Comparison of ENCODE assay signal across 1 cellular context in the genomic region with DNA sequence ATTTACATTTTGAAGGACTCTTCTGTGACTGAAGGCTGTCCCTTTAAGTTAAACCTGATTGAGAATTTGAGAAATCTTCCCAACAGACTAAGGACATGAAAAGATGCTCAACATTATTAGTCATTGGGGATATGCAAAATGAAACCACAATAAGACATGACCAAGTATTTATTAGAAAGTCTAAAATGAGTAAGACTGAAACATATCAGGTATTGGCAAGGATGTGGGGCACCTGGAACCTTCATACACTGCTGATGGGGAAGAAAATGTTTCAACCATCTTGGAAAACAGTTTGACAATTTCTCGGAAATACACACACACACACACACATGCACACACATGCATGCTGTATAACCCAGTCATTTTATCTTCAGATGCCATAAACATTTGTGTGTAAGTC.
TF ChIP-seq lines count a peak whose summit lies in the region.

No MANE protein-coding gene starts in this region.

TF ChIP-seq in GM23338, 12 proteins besides CTCF, POLR2A, EP300 and RAD21:
- TF ChIP-seq, protein P1, sequence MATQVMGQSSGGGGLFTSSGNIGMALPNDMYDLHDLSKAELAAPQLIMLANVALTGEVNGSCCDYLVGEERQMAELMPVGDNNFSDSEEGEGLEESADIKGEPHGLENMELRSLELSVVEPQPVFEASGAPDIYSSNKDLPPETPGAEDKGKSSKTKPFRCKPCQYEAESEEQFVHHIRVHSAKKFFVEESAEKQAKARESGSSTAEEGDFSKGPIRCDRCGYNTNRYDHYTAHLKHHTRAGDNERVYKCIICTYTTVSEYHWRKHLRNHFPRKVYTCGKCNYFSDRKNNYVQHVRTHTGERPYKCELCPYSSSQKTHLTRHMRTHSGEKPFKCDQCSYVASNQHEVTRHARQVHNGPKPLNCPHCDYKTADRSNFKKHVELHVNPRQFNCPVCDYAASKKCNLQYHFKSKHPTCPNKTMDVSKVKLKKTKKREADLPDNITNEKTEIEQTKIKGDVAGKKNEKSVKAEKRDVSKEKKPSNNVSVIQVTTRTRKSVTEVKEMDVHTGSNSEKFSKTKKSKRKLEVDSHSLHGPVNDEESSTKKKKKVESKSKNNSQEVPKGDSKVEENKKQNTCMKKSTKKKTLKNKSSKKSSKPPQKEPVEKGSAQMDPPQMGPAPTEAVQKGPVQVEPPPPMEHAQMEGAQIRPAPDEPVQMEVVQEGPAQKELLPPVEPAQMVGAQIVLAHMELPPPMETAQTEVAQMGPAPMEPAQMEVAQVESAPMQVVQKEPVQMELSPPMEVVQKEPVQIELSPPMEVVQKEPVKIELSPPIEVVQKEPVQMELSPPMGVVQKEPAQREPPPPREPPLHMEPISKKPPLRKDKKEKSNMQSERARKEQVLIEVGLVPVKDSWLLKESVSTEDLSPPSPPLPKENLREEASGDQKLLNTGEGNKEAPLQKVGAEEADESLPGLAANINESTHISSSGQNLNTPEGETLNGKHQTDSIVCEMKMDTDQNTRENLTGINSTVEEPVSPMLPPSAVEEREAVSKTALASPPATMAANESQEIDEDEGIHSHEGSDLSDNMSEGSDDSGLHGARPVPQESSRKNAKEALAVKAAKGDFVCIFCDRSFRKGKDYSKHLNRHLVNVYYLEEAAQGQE (IDR thresholded peaks at IDR 0.05; ENCODE audit: unreplicated experiment): no peak
- TF ChIP-seq ZNF114 (CRISPR knock-in tag; IDR thresholded peaks at IDR 0.05) (no peak), EZH2phosphoT487 (IDR thresholded peaks at IDR 0.05; ENCODE audit: unreplicated experiment) (no peak), CREB1 (CRISPR knock-in tag; IDR thresholded peaks at IDR 0.05; ENCODE audit: low read depth) (no peak), STAT1 (IDR thresholded peaks at IDR 0.05; ENCODE audit: unreplicated experiment) (no peak), EZH2 (IDR thresholded peaks at IDR 0.05; ENCODE audit: low read depth, unreplicated experiment) (no peak), ZNF331 (CRISPR knock-in tag; IDR thresholded peaks at IDR 0.05; ENCODE audit: low read depth) (no peak), NANOG (IDR thresholded peaks at IDR 0.05; ENCODE audit: borderline replicate concordance) (no peak), JUNB (IDR thresholded peaks at IDR 0.05; ENCODE audit: unreplicated experiment) (no peak), POLR2AphosphoS5 (IDR thresholded peaks at IDR 0.05; ENCODE audit: low read depth) (no peak)
- TF ChIP-seq, protein P2, sequence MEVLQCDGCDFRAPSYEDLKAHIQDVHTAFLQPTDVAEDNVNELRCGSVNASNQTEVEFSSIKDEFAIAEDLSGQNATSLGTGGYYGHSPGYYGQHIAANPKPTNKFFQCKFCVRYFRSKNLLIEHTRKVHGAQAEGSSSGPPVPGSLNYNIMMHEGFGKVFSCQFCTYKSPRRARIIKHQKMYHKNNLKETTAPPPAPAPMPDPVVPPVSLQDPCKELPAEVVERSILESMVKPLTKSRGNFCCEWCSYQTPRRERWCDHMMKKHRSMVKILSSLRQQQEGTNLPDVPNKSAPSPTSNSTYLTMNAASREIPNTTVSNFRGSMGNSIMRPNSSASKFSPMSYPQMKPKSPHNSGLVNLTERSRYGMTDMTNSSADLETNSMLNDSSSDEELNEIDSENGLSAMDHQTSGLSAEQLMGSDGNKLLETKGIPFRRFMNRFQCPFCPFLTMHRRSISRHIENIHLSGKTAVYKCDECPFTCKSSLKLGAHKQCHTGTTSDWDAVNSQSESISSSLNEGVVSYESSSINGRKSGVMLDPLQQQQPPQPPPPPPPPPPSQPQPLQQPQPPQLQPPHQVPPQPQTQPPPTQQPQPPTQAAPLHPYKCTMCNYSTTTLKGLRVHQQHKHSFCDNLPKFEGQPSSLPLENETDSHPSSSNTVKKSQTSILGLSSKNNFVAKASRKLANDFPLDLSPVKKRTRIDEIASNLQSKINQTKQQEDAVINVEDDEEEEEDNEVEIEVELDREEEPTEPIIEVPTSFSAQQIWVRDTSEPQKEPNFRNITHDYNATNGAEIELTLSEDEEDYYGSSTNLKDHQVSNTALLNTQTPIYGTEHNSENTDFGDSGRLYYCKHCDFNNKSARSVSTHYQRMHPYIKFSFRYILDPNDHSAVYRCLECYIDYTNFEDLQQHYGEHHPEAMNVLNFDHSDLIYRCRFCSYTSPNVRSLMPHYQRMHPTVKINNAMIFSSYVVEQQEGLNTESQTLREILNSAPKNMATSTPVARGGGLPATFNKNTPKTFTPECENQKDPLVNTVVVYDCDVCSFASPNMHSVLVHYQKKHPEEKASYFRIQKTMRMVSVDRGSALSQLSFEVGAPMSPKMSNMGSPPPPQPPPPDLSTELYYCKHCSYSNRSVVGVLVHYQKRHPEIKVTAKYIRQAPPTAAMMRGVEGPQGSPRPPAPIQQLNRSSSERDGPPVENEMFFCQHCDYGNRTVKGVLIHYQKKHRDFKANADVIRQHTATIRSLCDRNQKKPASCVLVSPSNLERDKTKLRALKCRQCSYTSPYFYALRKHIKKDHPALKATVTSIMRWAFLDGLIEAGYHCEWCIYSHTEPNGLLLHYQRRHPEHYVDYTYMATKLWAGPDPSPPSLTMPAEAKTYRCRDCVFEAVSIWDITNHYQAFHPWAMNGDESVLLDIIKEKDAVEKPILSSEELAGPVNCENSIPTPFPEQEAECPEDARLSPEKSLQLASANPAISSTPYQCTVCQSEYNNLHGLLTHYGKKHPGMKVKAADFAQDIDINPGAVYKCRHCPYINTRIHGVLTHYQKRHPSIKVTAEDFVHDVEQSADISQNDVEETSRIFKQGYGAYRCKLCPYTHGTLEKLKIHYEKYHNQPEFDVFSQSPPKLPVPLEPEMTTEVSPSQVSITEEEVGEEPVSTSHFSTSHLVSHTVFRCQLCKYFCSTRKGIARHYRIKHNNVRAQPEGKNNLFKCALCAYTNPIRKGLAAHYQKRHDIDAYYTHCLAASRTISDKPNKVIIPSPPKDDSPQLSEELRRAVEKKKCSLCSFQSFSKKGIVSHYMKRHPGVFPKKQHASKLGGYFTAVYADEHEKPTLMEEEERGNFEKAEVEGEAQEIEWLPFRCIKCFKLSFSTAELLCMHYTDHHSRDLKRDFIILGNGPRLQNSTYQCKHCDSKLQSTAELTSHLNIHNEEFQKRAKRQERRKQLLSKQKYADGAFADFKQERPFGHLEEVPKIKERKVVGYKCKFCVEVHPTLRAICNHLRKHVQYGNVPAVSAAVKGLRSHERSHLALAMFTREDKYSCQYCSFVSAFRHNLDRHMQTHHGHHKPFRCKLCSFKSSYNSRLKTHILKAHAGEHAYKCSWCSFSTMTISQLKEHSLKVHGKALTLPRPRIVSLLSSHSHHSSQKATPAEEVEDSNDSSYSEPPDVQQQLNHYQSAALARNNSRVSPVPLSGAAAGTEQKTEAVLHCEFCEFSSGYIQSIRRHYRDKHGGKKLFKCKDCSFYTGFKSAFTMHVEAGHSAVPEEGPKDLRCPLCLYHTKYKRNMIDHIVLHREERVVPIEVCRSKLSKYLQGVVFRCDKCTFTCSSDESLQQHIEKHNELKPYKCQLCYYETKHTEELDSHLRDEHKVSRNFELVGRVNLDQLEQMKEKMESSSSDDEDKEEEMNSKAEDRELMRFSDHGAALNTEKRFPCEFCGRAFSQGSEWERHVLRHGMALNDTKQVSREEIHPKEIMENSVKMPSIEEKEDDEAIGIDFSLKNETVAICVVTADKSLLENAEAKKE (CRISPR knock-in tag; IDR thresholded peaks at IDR 0.05): no peak
- TF ChIP-seq, protein P3, sequence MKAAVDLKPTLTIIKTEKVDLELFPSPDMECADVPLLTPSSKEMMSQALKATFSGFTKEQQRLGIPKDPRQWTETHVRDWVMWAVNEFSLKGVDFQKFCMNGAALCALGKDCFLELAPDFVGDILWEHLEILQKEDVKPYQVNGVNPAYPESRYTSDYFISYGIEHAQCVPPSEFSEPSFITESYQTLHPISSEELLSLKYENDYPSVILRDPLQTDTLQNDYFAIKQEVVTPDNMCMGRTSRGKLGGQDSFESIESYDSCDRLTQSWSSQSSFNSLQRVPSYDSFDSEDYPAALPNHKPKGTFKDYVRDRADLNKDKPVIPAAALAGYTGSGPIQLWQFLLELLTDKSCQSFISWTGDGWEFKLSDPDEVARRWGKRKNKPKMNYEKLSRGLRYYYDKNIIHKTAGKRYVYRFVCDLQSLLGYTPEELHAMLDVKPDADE (IDR thresholded peaks at IDR 0.05): no peak
